In the genomic region with DNA sequence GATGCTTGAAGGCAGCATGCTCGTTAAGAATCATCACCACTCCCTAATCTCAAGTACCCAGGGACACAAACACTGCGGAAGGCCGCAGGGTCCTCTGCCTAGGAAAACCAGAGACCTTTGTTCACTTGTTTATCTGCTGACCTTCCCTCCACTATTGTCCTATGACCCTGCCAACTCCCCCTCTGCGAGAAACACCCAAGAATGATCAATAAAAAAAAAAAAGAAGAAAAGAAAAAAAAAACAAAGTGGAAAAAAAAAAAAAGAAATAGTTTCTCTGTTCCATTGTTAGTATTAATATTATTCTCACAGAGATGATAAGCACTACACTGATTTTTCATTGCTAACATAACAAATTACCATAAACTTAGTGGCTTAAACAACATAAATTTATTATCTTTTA, we compare ENCODE assay signal across 4 cellular contexts. TPM values are rescaled to one million over a fixed set of nuclear protein-coding genes. Genes with fewer than 3 reads are reported as not detected.
DNase-seq lines count a peak whose midpoint lies in the region; ATAC-seq, FAIRE-seq and TF ChIP-seq lines count a peak whose summit lies in the region.
"Not testable (repeated sequence)": the region's sequence is repeated elsewhere in the genome, so short reads cannot be mapped to it uniquely, and the experiment has no call there.

No MANE protein-coding gene starts in this region.

- not testable (repeated sequence) for H2AFZ ChIP-seq in HepG2 (ENCODE audit: low read length); neural progenitor cell (replicated peaks)

- DNase-seq in WERI-Rb-1; glutamatergic neuron; HepG2 (ENCODE audit: low spot score); neural progenitor cell (ENCODE audit: low spot score): not testable (repeated sequence)

- POLR2A ChIA-PET in HepG2 (lab: Yijun Ruan, JAX) = not testable (repeated sequence)

- peak overlapping the region; percentile 48 for H3K27ac Mint-ChIP-seq in glutamatergic neuron (ENCODE audit: unreplicated experiment)
- not testable (repeated sequence) for H3K27ac Mint-ChIP-seq in neural progenitor cell

- not testable (repeated sequence) for ATAC-seq in HepG2

- BruUV-seq in HepG2 (replicated peaks; lab: Mats Ljungman, UMichigan) = not testable (repeated sequence)

- not testable (repeated sequence) for FAIRE-seq in HepG2 (lab: Jason Lieb, UNC)

- not testable (repeated sequence) for H3F3A ChIP-seq in neural progenitor cell (ENCODE audit: low read depth)

- not testable (repeated sequence) for H3K4me3 Mint-ChIP-seq in glutamatergic neuron (ENCODE audit: unreplicated experiment); neural progenitor cell

- peaks cover 13% of the 10 kb centered on the region for H3K36me3 Mint-ChIP-seq in glutamatergic neuron (ENCODE audit: unreplicated experiment)
- not testable (repeated sequence) for H3K36me3 Mint-ChIP-seq in neural progenitor cell

- H3K36me3 ChIP-seq in WERI-Rb-1; HepG2 (replicated peaks in 1 of 2; ENCODE audit: control insufficient read depth in 1 of 2, insufficient read depth in 2 of 2, low read length in 2 of 2); neural progenitor cell: not testable (repeated sequence)

- H3K4me1 Mint-ChIP-seq in glutamatergic neuron (ENCODE audit: low read depth, unreplicated experiment); neural progenitor cell: not testable (repeated sequence)

- H3K9ac ChIP-seq in HepG2 (ENCODE audit: insufficient read depth, low read depth, low read length); neural progenitor cell: not testable (repeated sequence)

- intact Hi-C loops in HepG2 (cut with micrococcal nuclease; ENCODE audit: unreplicated experiment) = not testable (repeated sequence)

- H3K4me1 ChIP-seq in HepG2 (ENCODE audit: insufficient read depth, low read length); neural progenitor cell: not testable (repeated sequence)

- peak overlapping the region; percentile 57 for H3K27ac ChIP-seq in WERI-Rb-1
- H3K27ac ChIP-seq in HepG2 (ENCODE audit: extremely low read length, insufficient read depth, low read length); neural progenitor cell: not testable (repeated sequence)

- H3K4me2 ChIP-seq in HepG2 (ENCODE audit: low read depth, low read length) (peak overlapping the region; percentile 32), neural progenitor cell (peak overlapping the region; percentile 22)

- CTCF ChIA-PET in HepG2 (lab: Yijun Ruan, JAX; ENCODE audit: low intra/inter-chr PET ratio, low total read pairs) = not testable (repeated sequence)

- H3K4me3 ChIP-seq in WERI-Rb-1 (ENCODE audit: low read depth, low read length); HepG2 (replicated peaks in 1 of 3; ENCODE audit: insufficient read depth in 1 of 3, low read depth in 2 of 3, low read length in 3 of 3); neural progenitor cell: not testable (repeated sequence)

- H4K20me1 ChIP-seq in HepG2 (ENCODE audit: insufficient read depth, low read length); neural progenitor cell (ENCODE audit: low read depth): not testable (repeated sequence)

- not testable (repeated sequence) for H3K27me3 Mint-ChIP-seq in glutamatergic neuron (ENCODE audit: unreplicated experiment); neural progenitor cell (ENCODE audit: insufficient read depth, low read depth)

- 0% methylated on average over 1 of the region's 4 CpGs for WGBS in HepG2 (ENCODE audit: low lambda C conversion rate)

- in situ Hi-C loops in HepG2 (cut with HindIII; ENCODE audit: extremely low pct_ligation_motif_present, low pct_unique_long_range_greater_than_20kb) = not testable (repeated sequence)

- not testable (repeated sequence) for TF ChIP-seq RAD21 in HepG2 (CRISPR knock-in tag; IDR thresholded peaks at IDR 0.05)

- not testable (repeated sequence) for H3K79me2 ChIP-seq in HepG2 (ENCODE audit: insufficient read depth, low read length); neural progenitor cell (ENCODE audit: low read depth)

- not testable (repeated sequence) for H3K27me3 ChIP-seq in WERI-Rb-1 (ENCODE audit: insufficient read depth, low read depth, severe bottlenecking); HepG2 (ENCODE audit: control insufficient read depth in 1 of 2, insufficient read depth in 2 of 2, low read length in 2 of 2); neural progenitor cell

- not testable (repeated sequence) for TF ChIP-seq CTCF in WERI-Rb-1 (IDR thresholded peaks at IDR 0.05; ENCODE audit: low read depth, low read length); glutamatergic neuron (IDR thresholded peaks at IDR 0.05; ENCODE audit: partially characterized antibody, unreplicated experiment); HepG2 (CRISPR knock-in tag; IDR thresholded peaks at IDR 0.05); neural progenitor cell (IDR thresholded peaks at IDR 0.05)

- not testable (repeated sequence) for TF ChIP-seq POLR2A in HepG2 (IDR thresholded peaks at IDR 0.05; ENCODE audit: insufficient read depth in 1 of 2, low read depth in 2 of 2, low read length in 2 of 2)

- peaks cover 10% of the 10 kb centered on the region for H3K9me3 ChIP-seq in WERI-Rb-1 (ENCODE audit: severe bottlenecking)
- not testable (repeated sequence) for H3K9me3 ChIP-seq in HepG2 (ENCODE audit: low read length); neural progenitor cell (ENCODE audit: low read depth)

- not testable (repeated sequence) for TF ChIP-seq EP300 in HepG2 (IDR thresholded peaks at IDR 0.05; ENCODE audit: low read depth in 2 of 2, low read length in 2 of 2); HepG2 (CRISPR knock-in tag; IDR thresholded peaks at IDR 0.05; ENCODE audit: borderline replicate concordance)

- not testable (repeated sequence) for H3K9me3 Mint-ChIP-seq in glutamatergic neuron (ENCODE audit: unreplicated experiment)
- peaks cover 19% of the 10 kb centered on the region for H3K9me3 Mint-ChIP-seq in neural progenitor cell

TF ChIP-seq in HepG2, 621 proteins besides CTCF, POLR2A, EP300 and RAD21:
- not testable (repeated sequence) for TF ChIP-seq SOX6 (IDR thresholded peaks at IDR 0.05)
- TF ChIP-seq SOX6 (CRISPR knock-in tag; IDR thresholded peaks at IDR 0.05) (peak; percentile 52; the same call in 1 of the 2 replicates), BCL6 (CRISPR knock-in tag; IDR thresholded peaks at IDR 0.05) (peak; percentile 52; the same call in 1 of the 2 replicates)
- TF ChIP-seq, protein P1, sequence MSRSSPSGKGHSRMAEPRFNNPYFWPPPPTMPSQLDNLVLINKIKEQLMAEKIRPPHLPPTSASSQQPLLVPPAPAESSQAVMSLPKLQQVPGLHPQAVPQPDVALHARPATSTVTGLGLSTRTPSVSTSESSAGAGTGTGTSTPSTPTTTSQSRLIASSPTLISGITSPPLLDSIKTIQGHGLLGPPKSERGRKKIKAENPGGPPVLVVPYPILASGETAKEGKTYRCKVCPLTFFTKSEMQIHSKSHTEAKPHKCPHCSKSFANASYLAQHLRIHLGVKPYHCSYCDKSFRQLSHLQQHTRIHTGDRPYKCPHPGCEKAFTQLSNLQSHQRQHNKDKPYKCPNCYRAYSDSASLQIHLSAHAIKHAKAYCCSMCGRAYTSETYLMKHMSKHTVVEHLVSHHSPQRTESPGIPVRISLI (CRISPR knock-in tag; IDR thresholded peaks at IDR 0.05; ENCODE audit: borderline replicate concordance) = peak; percentile 24; the same call in 1 of the 2 replicates

RNA-seq across cellular contexts. Expression of gene SPATA6, which starts 8.0 kb away (rescaled TPM):
- total RNA-seq in glutamatergic neuron (ENCODE audit: unreplicated experiment) (11.3 TPM), HepG2 (2016; rRNA removed; fragmentation: Illumina TruSeq; extraction: Trizol) (1.8 and 3.3 TPM in 2 replicates), neural progenitor cell (ENCODE audit: low replicate concordance) (18.2 and 33.5 TPM in 2 replicates)
- total RNA-seq in HepG2 (2016; cell fraction: cytosol; rRNA removed; fragmentation: Illumina TruSeq; extraction: Trizol; ENCODE audit: low read depth) = 9.1 and 15.2 TPM in 2 replicates
- total RNA-seq in HepG2 (2016; cell fraction: insoluble cytoplasmic fraction; rRNA removed; fragmentation: Illumina TruSeq; extraction: Trizol) = 2.6 TPM in 2 replicates
- total RNA-seq in HepG2 (2016; cell fraction: membrane; rRNA removed; fragmentation: Illumina TruSeq; extraction: Trizol) = 4.8 and 5.7 TPM in 2 replicates
- 4.5 and 7.0 TPM in 2 replicates for total RNA-seq in HepG2 (2016; cell fraction: nucleus; rRNA removed; fragmentation: Illumina TruSeq; extraction: Trizol)
- 0.55 and 0.81 TPM in 2 replicates for polyA plus RNA-seq in HepG2 (2011; rRNA removed)
- polyA plus RNA-seq in HepG2 (2011; cell fraction: cytosol; rRNA removed) = 0.75 and 0.76 TPM in 2 replicates
- 1.4 and 2.2 TPM in 2 replicates for polyA plus RNA-seq in HepG2 (2011; cell fraction: nucleus; rRNA removed)
- polyA plus RNA-seq in HepG2 (2012) = 1.3 and 1.6 TPM in 2 replicates
- polyA plus RNA-seq in HepG2 (2016; cell fraction: cytosol; fragmentation: Illumina TruSeq; extraction: Trizol; ENCODE audit: low read depth) = 2.6 and 3.4 TPM in 2 replicates
- polyA plus RNA-seq in HepG2 (2016; cell fraction: insoluble cytoplasmic fraction; fragmentation: Illumina TruSeq; extraction: Trizol; ENCODE audit: low read depth) = 2.1 and 4.0 TPM in 2 replicates
- polyA plus RNA-seq in HepG2 (2016; cell fraction: membrane; fragmentation: Illumina TruSeq; extraction: Trizol; ENCODE audit: low read depth) = 2.9 and 3.6 TPM in 2 replicates
- polyA plus RNA-seq in HepG2 (2016; cell fraction: nucleus; fragmentation: Illumina TruSeq; extraction: Trizol; ENCODE audit: insufficient read depth, low read depth) = 3.0 and 3.4 TPM in 2 replicates
- polyA minus RNA-seq in HepG2 (2011; rRNA and poly(A)+ RNA removed; ENCODE audit: low replicate concordance) = 0.42 and 2.6 TPM in 2 replicates
- 1.8 and 2.3 TPM in 2 replicates for polyA minus RNA-seq in HepG2 (2011; cell fraction: cytosol; rRNA and poly(A)+ RNA removed)
- polyA minus RNA-seq in HepG2 (2011; cell fraction: nucleus; rRNA and poly(A)+ RNA removed) = 9.0 and 10.2 TPM in 2 replicates
